1 cellular context compared by ENCODE assay signal in the genomic region with DNA sequence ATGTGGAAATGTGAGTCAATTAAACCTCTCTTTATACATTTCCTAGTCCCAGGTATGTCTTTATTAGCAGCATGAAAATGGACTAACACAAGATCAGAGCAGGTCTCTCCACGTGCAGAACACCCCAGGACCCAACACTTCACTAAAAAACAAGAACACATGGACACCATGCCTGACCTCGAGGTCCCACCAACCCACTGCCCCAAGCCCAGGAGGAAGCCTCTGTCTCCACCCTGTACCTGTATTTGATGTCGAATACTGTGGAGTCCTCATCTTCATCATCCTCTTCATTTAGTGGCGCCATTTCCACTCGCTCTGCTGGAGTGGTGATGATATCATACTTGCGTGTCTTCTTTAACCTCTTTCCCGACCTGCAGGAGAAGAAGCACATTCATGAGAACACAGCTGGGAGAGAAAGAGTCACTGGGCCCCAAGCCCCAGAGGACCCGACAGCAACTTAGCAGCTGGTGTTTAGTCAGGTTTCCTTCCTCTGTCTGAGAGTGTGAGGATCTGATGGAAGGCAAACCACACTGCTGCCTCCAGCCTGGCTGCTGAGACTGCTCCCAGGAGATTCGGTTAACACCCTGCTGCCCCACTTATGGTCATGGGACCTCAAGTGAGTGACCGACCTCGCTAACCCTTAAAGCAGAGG.
TF ChIP-seq lines count a peak whose summit lies in the region.

No MANE protein-coding gene starts in this region.

TF ChIP-seq in K562, 482 proteins besides CTCF, POLR2A, EP300 and RAD21:
- TF ChIP-seq SREBF2 (CRISPR knock-in tag; IDR thresholded peaks at IDR 0.05) (no peak), ZSCAN32 (CRISPR knock-in tag; IDR thresholded peaks at IDR 0.05) (no peak), ARHGAP35 (IDR thresholded peaks at IDR 0.05; ENCODE audit: partially characterized antibody) (no peak), L3MBTL2 (IDR thresholded peaks at IDR 0.05) (0 out of 2 replicates have a peak, but pooled peaks have one; percentile 29), ZBTB17 (CRISPR knock-in tag; IDR thresholded peaks at IDR 0.05) (no peak), FOSL1 (tag; conservative IDR thresholded peaks at IDR 0.05) (peak; percentile 49)
- TF ChIP-seq, protein P1, sequence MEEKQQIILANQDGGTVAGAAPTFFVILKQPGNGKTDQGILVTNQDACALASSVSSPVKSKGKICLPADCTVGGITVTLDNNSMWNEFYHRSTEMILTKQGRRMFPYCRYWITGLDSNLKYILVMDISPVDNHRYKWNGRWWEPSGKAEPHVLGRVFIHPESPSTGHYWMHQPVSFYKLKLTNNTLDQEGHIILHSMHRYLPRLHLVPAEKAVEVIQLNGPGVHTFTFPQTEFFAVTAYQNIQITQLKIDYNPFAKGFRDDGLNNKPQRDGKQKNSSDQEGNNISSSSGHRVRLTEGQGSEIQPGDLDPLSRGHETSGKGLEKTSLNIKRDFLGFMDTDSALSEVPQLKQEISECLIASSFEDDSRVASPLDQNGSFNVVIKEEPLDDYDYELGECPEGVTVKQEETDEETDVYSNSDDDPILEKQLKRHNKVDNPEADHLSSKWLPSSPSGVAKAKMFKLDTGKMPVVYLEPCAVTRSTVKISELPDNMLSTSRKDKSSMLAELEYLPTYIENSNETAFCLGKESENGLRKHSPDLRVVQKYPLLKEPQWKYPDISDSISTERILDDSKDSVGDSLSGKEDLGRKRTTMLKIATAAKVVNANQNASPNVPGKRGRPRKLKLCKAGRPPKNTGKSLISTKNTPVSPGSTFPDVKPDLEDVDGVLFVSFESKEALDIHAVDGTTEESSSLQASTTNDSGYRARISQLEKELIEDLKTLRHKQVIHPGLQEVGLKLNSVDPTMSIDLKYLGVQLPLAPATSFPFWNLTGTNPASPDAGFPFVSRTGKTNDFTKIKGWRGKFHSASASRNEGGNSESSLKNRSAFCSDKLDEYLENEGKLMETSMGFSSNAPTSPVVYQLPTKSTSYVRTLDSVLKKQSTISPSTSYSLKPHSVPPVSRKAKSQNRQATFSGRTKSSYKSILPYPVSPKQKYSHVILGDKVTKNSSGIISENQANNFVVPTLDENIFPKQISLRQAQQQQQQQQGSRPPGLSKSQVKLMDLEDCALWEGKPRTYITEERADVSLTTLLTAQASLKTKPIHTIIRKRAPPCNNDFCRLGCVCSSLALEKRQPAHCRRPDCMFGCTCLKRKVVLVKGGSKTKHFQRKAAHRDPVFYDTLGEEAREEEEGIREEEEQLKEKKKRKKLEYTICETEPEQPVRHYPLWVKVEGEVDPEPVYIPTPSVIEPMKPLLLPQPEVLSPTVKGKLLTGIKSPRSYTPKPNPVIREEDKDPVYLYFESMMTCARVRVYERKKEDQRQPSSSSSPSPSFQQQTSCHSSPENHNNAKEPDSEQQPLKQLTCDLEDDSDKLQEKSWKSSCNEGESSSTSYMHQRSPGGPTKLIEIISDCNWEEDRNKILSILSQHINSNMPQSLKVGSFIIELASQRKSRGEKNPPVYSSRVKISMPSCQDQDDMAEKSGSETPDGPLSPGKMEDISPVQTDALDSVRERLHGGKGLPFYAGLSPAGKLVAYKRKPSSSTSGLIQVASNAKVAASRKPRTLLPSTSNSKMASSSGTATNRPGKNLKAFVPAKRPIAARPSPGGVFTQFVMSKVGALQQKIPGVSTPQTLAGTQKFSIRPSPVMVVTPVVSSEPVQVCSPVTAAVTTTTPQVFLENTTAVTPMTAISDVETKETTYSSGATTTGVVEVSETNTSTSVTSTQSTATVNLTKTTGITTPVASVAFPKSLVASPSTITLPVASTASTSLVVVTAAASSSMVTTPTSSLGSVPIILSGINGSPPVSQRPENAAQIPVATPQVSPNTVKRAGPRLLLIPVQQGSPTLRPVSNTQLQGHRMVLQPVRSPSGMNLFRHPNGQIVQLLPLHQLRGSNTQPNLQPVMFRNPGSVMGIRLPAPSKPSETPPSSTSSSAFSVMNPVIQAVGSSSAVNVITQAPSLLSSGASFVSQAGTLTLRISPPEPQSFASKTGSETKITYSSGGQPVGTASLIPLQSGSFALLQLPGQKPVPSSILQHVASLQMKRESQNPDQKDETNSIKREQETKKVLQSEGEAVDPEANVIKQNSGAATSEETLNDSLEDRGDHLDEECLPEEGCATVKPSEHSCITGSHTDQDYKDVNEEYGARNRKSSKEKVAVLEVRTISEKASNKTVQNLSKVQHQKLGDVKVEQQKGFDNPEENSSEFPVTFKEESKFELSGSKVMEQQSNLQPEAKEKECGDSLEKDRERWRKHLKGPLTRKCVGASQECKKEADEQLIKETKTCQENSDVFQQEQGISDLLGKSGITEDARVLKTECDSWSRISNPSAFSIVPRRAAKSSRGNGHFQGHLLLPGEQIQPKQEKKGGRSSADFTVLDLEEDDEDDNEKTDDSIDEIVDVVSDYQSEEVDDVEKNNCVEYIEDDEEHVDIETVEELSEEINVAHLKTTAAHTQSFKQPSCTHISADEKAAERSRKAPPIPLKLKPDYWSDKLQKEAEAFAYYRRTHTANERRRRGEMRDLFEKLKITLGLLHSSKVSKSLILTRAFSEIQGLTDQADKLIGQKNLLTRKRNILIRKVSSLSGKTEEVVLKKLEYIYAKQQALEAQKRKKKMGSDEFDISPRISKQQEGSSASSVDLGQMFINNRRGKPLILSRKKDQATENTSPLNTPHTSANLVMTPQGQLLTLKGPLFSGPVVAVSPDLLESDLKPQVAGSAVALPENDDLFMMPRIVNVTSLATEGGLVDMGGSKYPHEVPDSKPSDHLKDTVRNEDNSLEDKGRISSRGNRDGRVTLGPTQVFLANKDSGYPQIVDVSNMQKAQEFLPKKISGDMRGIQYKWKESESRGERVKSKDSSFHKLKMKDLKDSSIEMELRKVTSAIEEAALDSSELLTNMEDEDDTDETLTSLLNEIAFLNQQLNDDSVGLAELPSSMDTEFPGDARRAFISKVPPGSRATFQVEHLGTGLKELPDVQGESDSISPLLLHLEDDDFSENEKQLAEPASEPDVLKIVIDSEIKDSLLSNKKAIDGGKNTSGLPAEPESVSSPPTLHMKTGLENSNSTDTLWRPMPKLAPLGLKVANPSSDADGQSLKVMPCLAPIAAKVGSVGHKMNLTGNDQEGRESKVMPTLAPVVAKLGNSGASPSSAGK (IDR thresholded peaks at IDR 0.05) = peak; percentile 29; the same call in 1 of the 2 replicates
